ENCODE assay signal across 8 cellular contexts in genomic region chr21:15732290-15732995, GRCh38. TPM values are rescaled to one million over a fixed set of nuclear protein-coding genes. Genes with fewer than 3 reads are reported as not detected.
A peak's percentile ranks its signal among the peaks of the same experiment; 100 is the strongest.
DNase-seq lines count a peak whose midpoint lies in the region; ATAC-seq and TF ChIP-seq lines count a peak whose summit lies in the region.

No MANE protein-coding gene starts in this region.

- POLR2A ChIA-PET in Caco-2 (lab: Charles Lee) = no interaction called here

- intact Hi-C loops in Caco-2 (cut with micrococcal nuclease; ENCODE audit: unreplicated experiment) = loop anchor here (5.0 kb wide), 1 partner anchor 95 kb away; no protein-coding TSS in a partner anchor

- H3K27ac ChIP-seq in endodermal cell (ENCODE audit: low read depth, low read length) = no peak overlapping the region

- peak; percentile 45 for ATAC-seq in GM19043 (IDR thresholded peaks at IDR 0.05; ENCODE audit: low read depth, unreplicated experiment)
- ATAC-seq in HG03135 (IDR thresholded peaks at IDR 0.05; ENCODE audit: unreplicated experiment) = peak; percentile 54

- TF ChIP-seq CTCF in Caco-2 (IDR thresholded peaks at IDR 0.05; ENCODE audit: insufficient read depth in 1 of 2, low read depth in 1 of 2, low read length in 1 of 2, severe bottlenecking in 1 of 2, unreplicated experiment in 1 of 2) (no peak), endodermal cell (conservative IDR thresholded peaks at IDR 0.05) (no peak), osteocyte (IDR thresholded peaks at IDR 0.05) (no peak)

- peak overlapping the region; percentile 94 for H3K4me3 Mint-ChIP-seq in Caco-2 (ENCODE audit: unreplicated experiment)
- peak overlapping the region; percentile 92 for H3K4me3 Mint-ChIP-seq in endodermal cell
- H3K4me3 Mint-ChIP-seq in osteocyte (ENCODE audit: unreplicated experiment) = peak overlapping the region; percentile 88

- H3K27me3 ChIP-seq in Caco-2 (replicated peaks; ENCODE audit: control insufficient read depth, insufficient read depth, low read length) = no peaks in the 10 kb centered on the region
- no peaks in the 10 kb centered on the region for H3K27me3 ChIP-seq in endodermal cell (ENCODE audit: control insufficient read depth, insufficient read depth, low read length, poor library complexity, severe bottlenecking)

- H3K36me3 Mint-ChIP-seq in Caco-2 (ENCODE audit: insufficient read depth, unreplicated experiment) (peaks cover 11% of the 10 kb centered on the region), endodermal cell (ENCODE audit: low read depth) (peaks cover 7% of the 10 kb centered on the region), osteocyte (ENCODE audit: unreplicated experiment) (peaks cover 4% of the 10 kb centered on the region)

- H3K4me1 ChIP-seq in Caco-2 = peaks cover 23% of the 10 kb centered on the region
- H3K4me1 ChIP-seq in endodermal cell (ENCODE audit: control insufficient read depth, insufficient read depth, low read length) = no peaks in the 10 kb centered on the region

- 55 to 80% methylated on average over 1 to 4 of the region's 6 CpGs for WGBS in endodermal cell (ENCODE audit: insufficient coverage in 1 of 2, insufficient read length in 1 of 2), 2 experiments

- H3K9me3 ChIP-seq in Caco-2 (no peaks in the 10 kb centered on the region), endodermal cell (ENCODE audit: control insufficient read depth, low read length) (peaks cover 5% of the 10 kb centered on the region)

- H3K4me3 ChIP-seq in Caco-2 (ENCODE audit: low read depth, low read length) (peak overlapping the region; percentile 93; the same call in 1 of the 2 replicates), endodermal cell (ENCODE audit: low read length) (peak overlapping the region; percentile 95)

- DNase-seq in Caco-2 = no peak
- peak; percentile 86 for DNase-seq in RKO (ENCODE audit: low spot score)
- no peak for DNase-seq in endodermal cell
- DNase-seq in osteocyte (ENCODE audit: extremely low spot score, unreplicated experiment) = no peak
- no peak for DNase-seq in NCI-H1105 (lab: John Stamatoyannopoulos, UW)
- DNase-seq in dedifferentiated amniotic fluid mesenchymal stem cell (ENCODE audit: extremely low spot score) = no peak

- H3K27ac Mint-ChIP-seq in Caco-2 (ENCODE audit: unreplicated experiment) (no peak overlapping the region), endodermal cell (no peak overlapping the region), osteocyte (ENCODE audit: unreplicated experiment) (peak overlapping the region; percentile 82)

- no TSS peak for BruUV-seq in Caco-2 (replicated peaks; lab: Mats Ljungman, UMichigan)

- H3K27me3 Mint-ChIP-seq in Caco-2 (ENCODE audit: insufficient read depth, unreplicated experiment) = no peaks in the 10 kb centered on the region
- H3K27me3 Mint-ChIP-seq in endodermal cell (ENCODE audit: insufficient read depth) = no peaks in the 10 kb centered on the region
- no peaks in the 10 kb centered on the region for H3K27me3 Mint-ChIP-seq in osteocyte (ENCODE audit: unreplicated experiment)

- H3K9ac ChIP-seq in endodermal cell (ENCODE audit: extremely low read depth, low read length, poor library complexity, severe bottlenecking) = no peak overlapping the region

- CTCF ChIA-PET in Caco-2 (lab: Charles Lee) = no interaction called here

- H3K4me1 Mint-ChIP-seq in Caco-2 (ENCODE audit: low read depth, unreplicated experiment) = peaks cover 22% of the 10 kb centered on the region
- peaks cover 21% of the 10 kb centered on the region for H3K4me1 Mint-ChIP-seq in endodermal cell
- H3K4me1 Mint-ChIP-seq in osteocyte (ENCODE audit: unreplicated experiment) = peaks cover 41% of the 10 kb centered on the region

- H3K36me3 ChIP-seq in Caco-2 (ENCODE audit: control insufficient read depth, insufficient read depth, low read length) = no peaks in the 10 kb centered on the region
- no peaks in the 10 kb centered on the region for H3K36me3 ChIP-seq in endodermal cell (ENCODE audit: control insufficient read depth, insufficient read depth, low read length)

- H3K9me3 Mint-ChIP-seq in Caco-2 (ENCODE audit: unreplicated experiment) (no peaks in the 10 kb centered on the region), endodermal cell (peaks cover 2% of the 10 kb centered on the region), osteocyte (ENCODE audit: unreplicated experiment) (peaks cover 1% of the 10 kb centered on the region)

RNA-seq across cellular contexts. Expression of gene USP25, which starts 2.7 kb away (rescaled TPM):
- total RNA-seq in Caco-2 (2022) (44.3 and 46.7 TPM in 2 replicates), endodermal cell (10 to 100 TPM; 31.4 to 34.9 TPM), osteocyte (45.2 and 48.9 TPM in 2 replicates)
- 23.5 TPM for polyA plus RNA-seq in endodermal cell (2013, experiment 1 of 2)
- 23.4 TPM for polyA plus RNA-seq in endodermal cell (2013, experiment 2 of 2)
